Comparison of ENCODE assay signal across 8 cellular contexts in the genomic region with DNA sequence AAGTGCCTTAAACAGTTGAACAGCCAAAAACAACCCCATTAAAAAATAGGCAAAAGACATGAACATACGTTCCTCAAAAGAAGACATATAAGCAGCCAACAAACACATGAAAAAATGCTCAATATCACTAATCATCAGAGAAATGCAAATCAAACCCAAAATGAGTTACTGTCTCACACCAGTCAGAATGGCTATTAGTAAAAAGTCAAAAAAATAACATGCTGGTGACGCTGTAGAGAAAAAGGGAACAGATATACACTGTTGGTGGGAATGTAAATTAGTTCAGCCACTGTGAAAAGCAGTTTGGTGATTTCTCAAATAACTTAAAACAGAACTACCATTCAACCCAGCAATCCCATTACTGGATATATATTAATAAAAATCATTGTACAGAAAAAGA. TPM values are rescaled to one million over a fixed set of nuclear protein-coding genes. Genes with fewer than 3 reads are reported as not detected.
"Had no signal": no experiment of that assay in that cellular context is flagged by ENCODE, and none has a peak within 500 bp of the region (broad histone marks: within the 10 kb centered on the region; RNA-seq: fewer than 3 reads in every experiment).

No MANE protein-coding gene starts in this region.

RNA-seq across cellular contexts. Expression of a gene that starts 6.0 kb away (rescaled TPM):
- total RNA-seq: M059J, OCI-LY7, PC-9, Right ventricle myocardium inferior, RPMI7951, SJCRH30, SK-MEL-5, T-cell had no signal

RNA-seq across cellular contexts. Expression of a gene that starts 8.8 kb away (rescaled TPM):
- total RNA-seq: M059J, OCI-LY7, PC-9, RPMI7951, SJCRH30, SK-MEL-5, T-cell had no signal

RNA-seq across cellular contexts. Expression of a gene that starts 14.0 kb away (rescaled TPM):
- total RNA-seq: M059J, OCI-LY7, PC-9, Right ventricle myocardium inferior, RPMI7951, SJCRH30, SK-MEL-5, T-cell had no signal

RNA-seq across cellular contexts. Expression of a gene that starts 22.4 kb away (rescaled TPM):
- total RNA-seq: M059J, OCI-LY7, PC-9, Right ventricle myocardium inferior, RPMI7951, SJCRH30, SK-MEL-5, T-cell had no signal

RNA-seq across cellular contexts. Expression of a gene that starts 51.8 kb away (rescaled TPM):
- total RNA-seq: M059J, OCI-LY7, PC-9, Right ventricle myocardium inferior, RPMI7951, SJCRH30, SK-MEL-5, T-cell had no signal
